ENCODE assay signal across 15 cellular contexts in genomic region chr3:188832146-188832545, GRCh38.
DNase-seq lines count a peak whose midpoint lies in the region; ATAC-seq, FAIRE-seq and TF ChIP-seq lines count a peak whose summit lies in the region.
"Had no signal": no experiment of that assay in that cellular context is flagged by ENCODE, and none has a peak within 500 bp of the region (broad histone marks: within the 10 kb centered on the region; RNA-seq: fewer than 3 reads in every experiment).

No MANE protein-coding gene starts in this region.

- no peaks in the 10 kb centered on the region for H3K79me2 ChIP-seq in keratinocyte (ENCODE audit: control insufficient read depth, insufficient read depth, low read length)

- intact Hi-C loops in vagina (cut with DNase I) (no loop called here), sciatic nerve (cut with DNase I) (no loop called here)

- peaks cover 28% of the 10 kb centered on the region for H3K4me1 ChIP-seq in keratinocyte (ENCODE audit: control insufficient read depth, extremely low read depth, insufficient read depth, low read length)
- peaks cover 23% of the 10 kb centered on the region for H3K4me1 ChIP-seq in vagina

- TF ChIP-seq CTCF in epithelial cell of esophagus (IDR thresholded peaks at IDR 0.05; ENCODE audit: insufficient read depth, low read depth, low read length, missing control alignments) (no peak), keratinocyte (optimal IDR thresholded peaks at IDR 0.05 in 1 of 3, IDR thresholded peaks at IDR 0.05 in 1 of 3, conservative IDR thresholded peaks at IDR 0.05 in 1 of 3; ENCODE audit: extremely low read depth in 1 of 3, insufficient read depth in 2 of 3, low read length in 3 of 3) (no peak), vagina (IDR thresholded peaks at IDR 0.05) (no peak)

- no peak overlapping the region for H3K4me3 Mint-ChIP-seq in activated T-cell treated with anti-CD3 and anti-CD28 coated beads, Interleukin-2, amount 50 U/mL, for 4 hours
- H3K4me3 Mint-ChIP-seq: CD8-positive, alpha-beta memory T cell had no signal

- H3K9me3 Mint-ChIP-seq in activated T-cell treated with anti-CD3 and anti-CD28 coated beads, Interleukin-2, amount 50 U/mL, for 4 hours = no peaks in the 10 kb centered on the region
- H3K9me3 Mint-ChIP-seq: CD8-positive, alpha-beta memory T cell had no signal

- H3K4me3 ChIP-seq in epithelial cell of esophagus (ENCODE audit: low read length) (no peak overlapping the region), keratinocyte (ENCODE audit: control insufficient read depth in 2 of 3, extremely low read depth in 1 of 3, insufficient read depth in 2 of 3, low read depth in 1 of 3, low read length in 3 of 3) (no peak overlapping the region), vagina (no peak overlapping the region)
- H3K4me3 ChIP-seq: K562 had no signal

- dilution Hi-C loops in keratinocyte (cut with MboI; ENCODE audit: extremely low pct_ligation_motif_present, low sequenced_read_pairs) = no loop called here

- no peak overlapping the region for H2AFZ ChIP-seq in keratinocyte (ENCODE audit: control insufficient read depth, low read length)

- H3K27ac ChIP-seq in keratinocyte (ENCODE audit: control insufficient read depth, insufficient read depth, low read length) (peak overlapping the region; percentile 66), vagina (peak overlapping the region; percentile 6)
- H3K27ac ChIP-seq: HL-60 had no signal

- H4K20me1 ChIP-seq in keratinocyte (ENCODE audit: control insufficient read depth, extremely low read depth, insufficient read depth, low read length) = no peaks in the 10 kb centered on the region

- no peaks in the 10 kb centered on the region for H3K36me3 Mint-ChIP-seq in activated T-cell treated with anti-CD3 and anti-CD28 coated beads, Interleukin-2, amount 50 U/mL, for 4 hours (ENCODE audit: insufficient read depth)

- H3K9ac ChIP-seq in keratinocyte (ENCODE audit: control insufficient read depth, extremely low read depth, insufficient read depth, low read length) = no peak overlapping the region

- TF ChIP-seq POLR2A in vagina (IDR thresholded peaks at IDR 0.05) = no peak

- DNase-seq in HT1080 (ENCODE audit: low read depth) (peak; percentile 23), epithelial cell of esophagus (ENCODE audit: low read depth) (peak; percentile 58), keratinocyte (ENCODE audit: low read depth, low spot score) (no peak), vagina (ENCODE audit: extremely low spot score in 2 of 2) (no peak), sciatic nerve (ENCODE audit: low spot score) (no peak), nucleus accumbens (lab: John Stamatoyannopoulos, UW) (no peak)
- no peak for DNase-seq in activated T-cell treated with anti-CD3 and anti-CD28 coated beads, Interleukin-2, amount 50 U/mL, for 4 hours
- DNase-seq: CD8-positive, alpha-beta memory T cell; NCI-H1092 treated with DMSO at 0.1 percent for 48 hours; NCI-H187 treated with DMSO at 0.1 percent for 48 hours; NCI-H2171; NCI-H748 treated with DMSO at 0.1 percent for 48 hours; SHP77 had no signal

- FAIRE-seq in keratinocyte (lab: Jason Lieb, UNC) = peak; percentile 81
- FAIRE-seq: K562 had no signal

- H3K27me3 Mint-ChIP-seq in activated T-cell treated with anti-CD3 and anti-CD28 coated beads, Interleukin-2, amount 50 U/mL, for 4 hours (ENCODE audit: low read depth) = no peaks in the 10 kb centered on the region
- H3K27me3 Mint-ChIP-seq: CD8-positive, alpha-beta memory T cell had no signal

- H3K9me3 ChIP-seq in keratinocyte (ENCODE audit: control insufficient read depth, low read depth, low read length) (no peaks in the 10 kb centered on the region), vagina (no peaks in the 10 kb centered on the region)

- no peak for ATAC-seq in sciatic nerve
- ATAC-seq in activated T-cell treated with anti-CD3 and anti-CD28 coated beads, Interleukin-2, amount 50 U/mL, for 4 hours = no peak
- ATAC-seq: K562 had no signal

- H3K4me1 Mint-ChIP-seq in activated T-cell treated with anti-CD3 and anti-CD28 coated beads, Interleukin-2, amount 50 U/mL, for 4 hours (ENCODE audit: low read depth) = peaks cover 14% of the 10 kb centered on the region

- H3K36me3 ChIP-seq in keratinocyte (ENCODE audit: control insufficient read depth in 2 of 2, extremely low read depth in 1 of 2, insufficient read depth in 2 of 2, low read length in 2 of 2) (no peaks in the 10 kb centered on the region), vagina (no peaks in the 10 kb centered on the region)

- no peak overlapping the region for H3K4me2 ChIP-seq in keratinocyte (ENCODE audit: control insufficient read depth, extremely low read depth, insufficient read depth, low read depth, low read length)

- H3K27me3 ChIP-seq in keratinocyte (ENCODE audit: control insufficient read depth, extremely low read depth, insufficient read depth, low read length) (no peaks in the 10 kb centered on the region), vagina (no peaks in the 10 kb centered on the region)

- H3K9me1 ChIP-seq in keratinocyte (ENCODE audit: control insufficient read depth, extremely low read depth, insufficient read depth, low read length) = no peaks in the 10 kb centered on the region

Comparison
In these comparisons a context has a peak if more than half of its experiments do, and no peak if none do; other contexts are left out.
1. DNase-seq: peak in HT1080 (single experiment) and epithelial cell of esophagus (single experiment); none in keratinocyte (single experiment), vagina (0 of 2), sciatic nerve (single experiment), activated T-cell treated with anti-CD3 and anti-CD28 coated beads, Interleukin-2, amount 50 U/mL, for 4 hours (single experiment) and nucleus accumbens (0 of 56).